1 cellular context compared by ENCODE assay signal in the genomic region with DNA sequence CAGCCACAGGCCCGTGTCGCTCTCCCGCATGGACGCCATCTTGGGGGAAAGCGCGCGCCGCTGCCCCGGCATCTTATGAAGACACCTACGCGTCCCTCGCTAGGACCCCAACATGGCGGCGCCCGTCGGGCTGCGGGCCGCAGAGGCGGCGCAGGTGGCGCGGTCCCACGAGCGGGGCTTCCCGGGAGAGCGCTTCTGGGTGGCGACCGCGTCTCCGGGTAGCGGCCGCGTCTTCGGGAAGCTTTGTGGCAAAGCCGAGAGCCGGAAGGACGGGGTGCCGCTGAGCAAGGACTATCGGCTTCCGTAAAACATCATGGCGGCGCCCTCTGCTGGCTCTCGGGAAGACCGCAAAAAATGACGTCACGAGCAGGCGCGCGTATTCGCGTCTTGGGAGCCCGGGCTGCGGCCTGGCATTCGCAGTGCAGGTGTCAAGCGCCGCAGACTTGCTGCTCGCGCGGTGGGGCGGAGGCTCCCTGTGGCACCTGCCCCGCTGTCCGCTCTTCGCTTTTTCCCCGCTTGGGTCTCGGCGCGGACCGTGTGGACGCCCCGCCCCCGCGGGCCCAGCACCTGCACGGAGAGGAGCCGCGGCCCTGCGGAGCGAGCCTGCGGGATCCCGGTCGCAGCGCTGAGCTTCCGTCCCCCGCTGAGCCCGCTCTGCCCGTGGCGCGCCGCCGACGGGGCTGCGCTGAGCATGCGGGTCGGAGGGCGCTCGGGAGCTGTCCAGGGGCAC.
TF ChIP-seq lines count a peak whose summit lies in the region.

A gene (minus strand): TSS at position 54 of the 730 bp plus-strand sequence. CDS start 15 bp downstream, at position 39.

TF ChIP-seq in HepG2, 621 proteins besides CTCF, POLR2A, EP300 and RAD21 (continued from another document and continues in another):
- TF ChIP-seq POLR2AphosphoS2 (IDR thresholded peaks at IDR 0.05; ENCODE audit: low read depth, low read length) (no peak), MEIS2 (CRISPR knock-in tag; IDR thresholded peaks at IDR 0.05) (no peak), ZSCAN12 (CRISPR knock-in tag; IDR thresholded peaks at IDR 0.05) (0 out of 2 replicates have a peak, but pooled peaks have one; percentile 31), ZNF562 (CRISPR knock-in tag; IDR thresholded peaks at IDR 0.05; ENCODE audit: borderline replicate concordance) (no peak), SNAI1 (CRISPR knock-in tag; IDR thresholded peaks at IDR 0.05; ENCODE audit: borderline replicate concordance) (peak; percentile 89; the same call in 1 of the 2 replicates), MEF2D (CRISPR knock-in tag; IDR thresholded peaks at IDR 0.05) (0 out of 2 replicates have a peak, but pooled peaks have one; percentile 22), CHD4 (IDR thresholded peaks at IDR 0.05; ENCODE audit: borderline replicate concordance, low read length) (no peak), CENPT (CRISPR knock-in tag; IDR thresholded peaks at IDR 0.05; ENCODE audit: low read depth) (peak; percentile 70; the same call in 1 of the 2 replicates), FOXO1 (CRISPR knock-in tag; IDR thresholded peaks at IDR 0.05) (peak; percentile 56; the same call in 1 of the 2 replicates), ZNF20 (CRISPR knock-in tag; IDR thresholded peaks at IDR 0.05) (peak; percentile 80; the same call in 1 of the 2 replicates), ZSCAN21 (CRISPR knock-in tag; IDR thresholded peaks at IDR 0.05; ENCODE audit: borderline replicate concordance) (peak; percentile 87), ZSCAN30 (CRISPR knock-in tag; IDR thresholded peaks at IDR 0.05) (no peak), PHB2 (IDR thresholded peaks at IDR 0.05; ENCODE audit: partially characterized antibody) (no peak), HCFC1 (IDR thresholded peaks at IDR 0.05; ENCODE audit: low read depth, low read length) (peak; percentile 65), TEAD3 (CRISPR knock-in tag; optimal IDR thresholded peaks at IDR 0.05; ENCODE audit: borderline replicate concordance) (peak; percentile 72), ZNF382 (CRISPR knock-in tag; IDR thresholded peaks at IDR 0.05; ENCODE audit: borderline replicate concordance) (no peak), ZNF296 (CRISPR knock-in tag; conservative IDR thresholded peaks at IDR 0.05) (0 out of 2 replicates have a peak, but pooled peaks have one; percentile 9), ZNF256 (CRISPR knock-in tag; conservative IDR thresholded peaks at IDR 0.05) (no peak), HHEX (CRISPR knock-in tag; IDR thresholded peaks at IDR 0.05) (no peak), KDM1A (CRISPR knock-in tag; IDR thresholded peaks at IDR 0.05) (no peak), ZBTB3 (CRISPR knock-in tag; IDR thresholded peaks at IDR 0.05; ENCODE audit: borderline replicate concordance, low read depth) (no peak; the same call in 1 of the 2 replicates), POGZ (CRISPR knock-in tag; IDR thresholded peaks at IDR 0.05) (peak; percentile 49; the same call in 1 of the 2 replicates), ZNF34 (CRISPR knock-in tag; IDR thresholded peaks at IDR 0.05; ENCODE audit: borderline replicate concordance) (no peak), SPEN (CRISPR knock-in tag; IDR thresholded peaks at IDR 0.05; ENCODE audit: low read depth) (peak; percentile 86), ZNF569 (CRISPR knock-in tag; IDR thresholded peaks at IDR 0.05; ENCODE audit: borderline replicate concordance) (no peak), TMF1 (CRISPR knock-in tag; IDR thresholded peaks at IDR 0.05; ENCODE audit: low read depth) (0 out of 2 replicates have a peak, but pooled peaks have one; percentile 67), ZNF33A (CRISPR knock-in tag; IDR thresholded peaks at IDR 0.05; ENCODE audit: borderline replicate concordance) (no peak), REXO4 (CRISPR knock-in tag; IDR thresholded peaks at IDR 0.05; ENCODE audit: borderline replicate concordance) (0 out of 2 replicates have a peak, but pooled peaks have one; percentile 32), BHLHE40 (IDR thresholded peaks at IDR 0.05; ENCODE audit: low read length) (no peak; the same call in 1 of the 2 replicates), IKZF4 (CRISPR knock-in tag; IDR thresholded peaks at IDR 0.05; ENCODE audit: borderline replicate concordance, low read depth, not compliant biosample characterization) (no peak), ZNF441 (CRISPR knock-in tag; IDR thresholded peaks at IDR 0.05; ENCODE audit: borderline replicate concordance) (peak; percentile 48; the same call in 1 of the 2 replicates), EEA1 (CRISPR knock-in tag; IDR thresholded peaks at IDR 0.05; ENCODE audit: borderline replicate concordance) (peak; percentile 9)
- TF ChIP-seq, protein P1, sequence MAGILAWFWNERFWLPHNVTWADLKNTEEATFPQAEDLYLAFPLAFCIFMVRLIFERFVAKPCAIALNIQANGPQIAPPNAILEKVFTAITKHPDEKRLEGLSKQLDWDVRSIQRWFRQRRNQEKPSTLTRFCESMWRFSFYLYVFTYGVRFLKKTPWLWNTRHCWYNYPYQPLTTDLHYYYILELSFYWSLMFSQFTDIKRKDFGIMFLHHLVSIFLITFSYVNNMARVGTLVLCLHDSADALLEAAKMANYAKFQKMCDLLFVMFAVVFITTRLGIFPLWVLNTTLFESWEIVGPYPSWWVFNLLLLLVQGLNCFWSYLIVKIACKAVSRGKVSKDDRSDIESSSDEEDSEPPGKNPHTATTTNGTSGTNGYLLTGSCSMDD (CRISPR knock-in tag; IDR thresholded peaks at IDR 0.05), result no peak
- TF ChIP-seq, protein P2, sequence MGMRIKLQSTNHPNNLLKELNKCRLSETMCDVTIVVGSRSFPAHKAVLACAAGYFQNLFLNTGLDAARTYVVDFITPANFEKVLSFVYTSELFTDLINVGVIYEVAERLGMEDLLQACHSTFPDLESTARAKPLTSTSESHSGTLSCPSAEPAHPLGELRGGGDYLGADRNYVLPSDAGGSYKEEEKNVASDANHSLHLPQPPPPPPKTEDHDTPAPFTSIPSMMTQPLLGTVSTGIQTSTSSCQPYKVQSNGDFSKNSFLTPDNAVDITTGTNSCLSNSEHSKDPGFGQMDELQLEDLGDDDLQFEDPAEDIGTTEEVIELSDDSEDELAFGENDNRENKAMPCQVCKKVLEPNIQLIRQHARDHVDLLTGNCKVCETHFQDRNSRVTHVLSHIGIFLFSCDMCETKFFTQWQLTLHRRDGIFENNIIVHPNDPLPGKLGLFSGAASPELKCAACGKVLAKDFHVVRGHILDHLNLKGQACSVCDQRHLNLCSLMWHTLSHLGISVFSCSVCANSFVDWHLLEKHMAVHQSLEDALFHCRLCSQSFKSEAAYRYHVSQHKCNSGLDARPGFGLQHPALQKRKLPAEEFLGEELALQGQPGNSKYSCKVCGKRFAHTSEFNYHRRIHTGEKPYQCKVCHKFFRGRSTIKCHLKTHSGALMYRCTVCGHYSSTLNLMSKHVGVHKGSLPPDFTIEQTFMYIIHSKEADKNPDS (CRISPR knock-in tag; IDR thresholded peaks at IDR 0.05), result peak; percentile 84; the same call in 1 of the 2 replicates
- TF ChIP-seq, protein P3, sequence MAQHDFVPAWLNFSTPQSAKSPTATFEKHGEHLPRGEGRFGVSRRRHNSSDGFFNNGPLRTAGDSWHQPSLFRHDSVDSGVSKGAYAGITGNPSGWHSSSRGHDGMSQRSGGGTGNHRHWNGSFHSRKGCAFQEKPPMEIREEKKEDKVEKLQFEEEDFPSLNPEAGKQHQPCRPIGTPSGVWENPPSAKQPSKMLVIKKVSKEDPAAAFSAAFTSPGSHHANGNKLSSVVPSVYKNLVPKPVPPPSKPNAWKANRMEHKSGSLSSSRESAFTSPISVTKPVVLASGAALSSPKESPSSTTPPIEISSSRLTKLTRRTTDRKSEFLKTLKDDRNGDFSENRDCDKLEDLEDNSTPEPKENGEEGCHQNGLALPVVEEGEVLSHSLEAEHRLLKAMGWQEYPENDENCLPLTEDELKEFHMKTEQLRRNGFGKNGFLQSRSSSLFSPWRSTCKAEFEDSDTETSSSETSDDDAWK (CRISPR knock-in tag; IDR thresholded peaks at IDR 0.05), result no peak
- TF ChIP-seq, protein P4, sequence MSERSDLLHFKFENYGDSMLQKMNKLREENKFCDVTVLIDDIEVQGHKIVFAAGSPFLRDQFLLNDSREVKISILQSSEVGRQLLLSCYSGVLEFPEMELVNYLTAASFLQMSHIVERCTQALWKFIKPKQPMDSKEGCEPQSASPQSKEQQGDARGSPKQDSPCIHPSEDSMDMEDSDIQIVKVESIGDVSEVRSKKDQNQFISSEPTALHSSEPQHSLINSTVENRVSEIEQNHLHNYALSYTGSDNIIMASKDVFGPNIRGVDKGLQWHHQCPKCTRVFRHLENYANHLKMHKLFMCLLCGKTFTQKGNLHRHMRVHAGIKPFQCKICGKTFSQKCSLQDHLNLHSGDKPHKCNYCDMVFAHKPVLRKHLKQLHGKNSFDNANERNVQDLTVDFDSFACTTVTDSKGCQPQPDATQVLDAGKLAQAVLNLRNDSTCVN (CRISPR knock-in tag; IDR thresholded peaks at IDR 0.05; ENCODE audit: borderline replicate concordance), result no peak
- TF ChIP-seq, protein P5, sequence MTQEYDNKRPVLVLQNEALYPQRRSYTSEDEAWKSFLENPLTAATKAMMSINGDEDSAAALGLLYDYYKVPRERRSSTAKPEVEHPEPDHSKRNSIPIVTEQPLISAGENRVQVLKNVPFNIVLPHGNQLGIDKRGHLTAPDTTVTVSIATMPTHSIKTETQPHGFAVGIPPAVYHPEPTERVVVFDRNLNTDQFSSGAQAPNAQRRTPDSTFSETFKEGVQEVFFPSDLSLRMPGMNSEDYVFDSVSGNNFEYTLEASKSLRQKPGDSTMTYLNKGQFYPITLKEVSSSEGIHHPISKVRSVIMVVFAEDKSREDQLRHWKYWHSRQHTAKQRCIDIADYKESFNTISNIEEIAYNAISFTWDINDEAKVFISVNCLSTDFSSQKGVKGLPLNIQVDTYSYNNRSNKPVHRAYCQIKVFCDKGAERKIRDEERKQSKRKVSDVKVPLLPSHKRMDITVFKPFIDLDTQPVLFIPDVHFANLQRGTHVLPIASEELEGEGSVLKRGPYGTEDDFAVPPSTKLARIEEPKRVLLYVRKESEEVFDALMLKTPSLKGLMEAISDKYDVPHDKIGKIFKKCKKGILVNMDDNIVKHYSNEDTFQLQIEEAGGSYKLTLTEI (CRISPR knock-in tag; conservative IDR thresholded peaks at IDR 0.05), result no peak
- TF ChIP-seq, protein P6, sequence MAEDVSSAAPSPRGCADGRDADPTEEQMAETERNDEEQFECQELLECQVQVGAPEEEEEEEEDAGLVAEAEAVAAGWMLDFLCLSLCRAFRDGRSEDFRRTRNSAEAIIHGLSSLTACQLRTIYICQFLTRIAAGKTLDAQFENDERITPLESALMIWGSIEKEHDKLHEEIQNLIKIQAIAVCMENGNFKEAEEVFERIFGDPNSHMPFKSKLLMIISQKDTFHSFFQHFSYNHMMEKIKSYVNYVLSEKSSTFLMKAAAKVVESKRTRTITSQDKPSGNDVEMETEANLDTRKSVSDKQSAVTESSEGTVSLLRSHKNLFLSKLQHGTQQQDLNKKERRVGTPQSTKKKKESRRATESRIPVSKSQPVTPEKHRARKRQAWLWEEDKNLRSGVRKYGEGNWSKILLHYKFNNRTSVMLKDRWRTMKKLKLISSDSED (CRISPR knock-in tag; IDR thresholded peaks at IDR 0.05), result no peak
- TF ChIP-seq, protein P7, sequence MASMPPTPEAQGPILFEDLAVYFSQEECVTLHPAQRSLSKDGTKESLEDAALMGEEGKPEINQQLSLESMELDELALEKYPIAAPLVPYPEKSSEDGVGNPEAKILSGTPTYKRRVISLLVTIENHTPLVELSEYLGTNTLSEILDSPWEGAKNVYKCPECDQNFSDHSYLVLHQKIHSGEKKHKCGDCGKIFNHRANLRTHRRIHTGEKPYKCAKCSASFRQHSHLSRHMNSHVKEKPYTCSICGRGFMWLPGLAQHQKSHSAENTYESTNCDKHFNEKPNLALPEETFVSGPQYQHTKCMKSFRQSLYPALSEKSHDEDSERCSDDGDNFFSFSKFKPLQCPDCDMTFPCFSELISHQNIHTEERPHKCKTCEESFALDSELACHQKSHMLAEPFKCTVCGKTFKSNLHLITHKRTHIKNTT (CRISPR knock-in tag; IDR thresholded peaks at IDR 0.05), result no peak
- TF ChIP-seq, protein P8, sequence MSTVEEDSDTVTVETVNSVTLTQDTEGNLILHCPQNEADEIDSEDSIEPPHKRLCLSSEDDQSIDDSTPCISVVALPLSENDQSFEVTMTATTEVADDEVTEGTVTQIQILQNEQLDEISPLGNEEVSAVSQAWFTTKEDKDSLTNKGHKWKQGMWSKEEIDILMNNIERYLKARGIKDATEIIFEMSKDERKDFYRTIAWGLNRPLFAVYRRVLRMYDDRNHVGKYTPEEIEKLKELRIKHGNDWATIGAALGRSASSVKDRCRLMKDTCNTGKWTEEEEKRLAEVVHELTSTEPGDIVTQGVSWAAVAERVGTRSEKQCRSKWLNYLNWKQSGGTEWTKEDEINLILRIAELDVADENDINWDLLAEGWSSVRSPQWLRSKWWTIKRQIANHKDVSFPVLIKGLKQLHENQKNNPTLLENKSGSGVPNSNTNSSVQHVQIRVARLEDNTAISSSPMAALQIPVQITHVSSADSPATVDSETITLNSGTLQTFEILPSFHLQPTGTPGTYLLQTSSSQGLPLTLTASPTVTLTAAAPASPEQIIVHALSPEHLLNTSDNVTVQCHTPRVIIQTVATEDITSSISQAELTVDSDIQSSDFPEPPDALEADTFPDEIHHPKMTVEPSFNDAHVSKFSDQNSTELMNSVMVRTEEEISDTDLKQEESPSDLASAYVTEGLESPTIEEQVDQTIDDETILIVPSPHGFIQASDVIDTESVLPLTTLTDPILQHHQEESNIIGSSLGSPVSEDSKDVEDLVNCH (CRISPR knock-in tag; IDR thresholded peaks at IDR 0.05), result no peak
